ENCODE assay signal across 1 cellular context in the genomic region with DNA sequence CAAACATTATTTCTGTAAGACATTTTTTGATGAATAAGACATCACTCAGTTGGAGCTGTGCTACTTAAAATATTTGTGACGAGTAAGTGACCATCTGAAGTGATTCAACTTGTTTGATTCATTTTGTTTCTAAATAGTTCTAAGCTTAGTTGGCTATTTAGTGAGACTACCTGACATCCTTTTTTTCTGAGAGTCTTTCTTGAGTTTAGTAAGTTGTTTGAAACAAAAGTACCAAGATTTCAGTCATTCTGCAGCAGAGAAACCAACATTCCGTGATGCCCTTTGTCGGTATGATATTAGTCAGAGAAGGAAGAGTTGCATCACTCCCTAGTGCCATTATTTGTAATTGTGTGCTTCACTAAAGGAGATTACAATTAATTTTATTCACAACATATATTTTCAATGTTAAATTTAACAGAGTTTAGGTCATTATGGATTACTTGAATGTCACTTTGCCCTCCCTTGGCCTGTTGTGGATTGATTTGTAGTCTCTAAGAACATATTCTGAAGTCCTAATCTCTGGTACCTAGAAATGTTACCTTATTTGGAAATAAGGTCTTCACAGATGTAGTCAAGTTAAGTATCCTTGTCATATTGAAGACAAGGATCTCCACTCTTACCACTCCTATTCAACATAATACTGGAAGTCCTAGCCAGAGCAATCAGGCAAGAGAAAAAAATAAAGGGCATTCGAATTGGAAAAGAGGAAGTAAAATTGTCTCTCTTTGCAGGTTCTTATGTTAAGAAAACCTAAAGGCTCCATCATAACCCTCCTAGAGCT.
TF ChIP-seq lines count a peak whose summit lies in the region.

No MANE protein-coding gene starts in this region.

TF ChIP-seq in WTC11, 78 proteins besides CTCF, POLR2A, EP300 and RAD21 (continued from another document):
- TF ChIP-seq, protein P1, sequence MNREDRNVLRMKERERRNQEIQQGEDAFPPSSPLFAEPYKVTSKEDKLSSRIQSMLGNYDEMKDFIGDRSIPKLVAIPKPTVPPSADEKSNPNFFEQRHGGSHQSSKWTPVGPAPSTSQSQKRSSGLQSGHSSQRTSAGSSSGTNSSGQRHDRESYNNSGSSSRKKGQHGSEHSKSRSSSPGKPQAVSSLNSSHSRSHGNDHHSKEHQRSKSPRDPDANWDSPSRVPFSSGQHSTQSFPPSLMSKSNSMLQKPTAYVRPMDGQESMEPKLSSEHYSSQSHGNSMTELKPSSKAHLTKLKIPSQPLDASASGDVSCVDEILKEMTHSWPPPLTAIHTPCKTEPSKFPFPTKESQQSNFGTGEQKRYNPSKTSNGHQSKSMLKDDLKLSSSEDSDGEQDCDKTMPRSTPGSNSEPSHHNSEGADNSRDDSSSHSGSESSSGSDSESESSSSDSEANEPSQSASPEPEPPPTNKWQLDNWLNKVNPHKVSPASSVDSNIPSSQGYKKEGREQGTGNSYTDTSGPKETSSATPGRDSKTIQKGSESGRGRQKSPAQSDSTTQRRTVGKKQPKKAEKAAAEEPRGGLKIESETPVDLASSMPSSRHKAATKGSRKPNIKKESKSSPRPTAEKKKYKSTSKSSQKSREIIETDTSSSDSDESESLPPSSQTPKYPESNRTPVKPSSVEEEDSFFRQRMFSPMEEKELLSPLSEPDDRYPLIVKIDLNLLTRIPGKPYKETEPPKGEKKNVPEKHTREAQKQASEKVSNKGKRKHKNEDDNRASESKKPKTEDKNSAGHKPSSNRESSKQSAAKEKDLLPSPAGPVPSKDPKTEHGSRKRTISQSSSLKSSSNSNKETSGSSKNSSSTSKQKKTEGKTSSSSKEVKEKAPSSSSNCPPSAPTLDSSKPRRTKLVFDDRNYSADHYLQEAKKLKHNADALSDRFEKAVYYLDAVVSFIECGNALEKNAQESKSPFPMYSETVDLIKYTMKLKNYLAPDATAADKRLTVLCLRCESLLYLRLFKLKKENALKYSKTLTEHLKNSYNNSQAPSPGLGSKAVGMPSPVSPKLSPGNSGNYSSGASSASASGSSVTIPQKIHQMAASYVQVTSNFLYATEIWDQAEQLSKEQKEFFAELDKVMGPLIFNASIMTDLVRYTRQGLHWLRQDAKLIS (CRISPR knock-in tag; IDR thresholded peaks at IDR 0.05; ENCODE audit: borderline replicate concordance): no peak
- TF ChIP-seq ZNF263 (CRISPR knock-in tag; IDR thresholded peaks at IDR 0.05; ENCODE audit: low read depth): no peak
- TF ChIP-seq MXD4 (CRISPR knock-in tag; IDR thresholded peaks at IDR 0.05; ENCODE audit: borderline replicate concordance): no peak
- TF ChIP-seq ZNF396 (CRISPR knock-in tag; IDR thresholded peaks at IDR 0.05; ENCODE audit: borderline replicate concordance): no peak
- TF ChIP-seq ESRRA (CRISPR knock-in tag; IDR thresholded peaks at IDR 0.05; ENCODE audit: borderline replicate concordance): no peak
- TF ChIP-seq JUN (CRISPR knock-in tag; IDR thresholded peaks at IDR 0.05): no peak
- no peak for TF ChIP-seq ZNF423 (CRISPR knock-in tag; IDR thresholded peaks at IDR 0.05)
- TF ChIP-seq GABPB1 (CRISPR knock-in tag; IDR thresholded peaks at IDR 0.05): no peak
